In genomic region chr19:4088975-4089374, GRCh38 we compare ENCODE assay signal across 1 cellular context.
TF ChIP-seq lines count a peak whose summit lies in the region.

No MANE protein-coding gene starts in this region.

TF ChIP-seq in HepG2, 621 proteins besides CTCF, POLR2A, EP300 and RAD21:
- no peak for TF ChIP-seq SNRNP70 (IDR thresholded peaks at IDR 0.05; ENCODE audit: low read depth, low read length)
